Comparison of ENCODE assay signal across 8 cellular contexts in the genomic region with DNA sequence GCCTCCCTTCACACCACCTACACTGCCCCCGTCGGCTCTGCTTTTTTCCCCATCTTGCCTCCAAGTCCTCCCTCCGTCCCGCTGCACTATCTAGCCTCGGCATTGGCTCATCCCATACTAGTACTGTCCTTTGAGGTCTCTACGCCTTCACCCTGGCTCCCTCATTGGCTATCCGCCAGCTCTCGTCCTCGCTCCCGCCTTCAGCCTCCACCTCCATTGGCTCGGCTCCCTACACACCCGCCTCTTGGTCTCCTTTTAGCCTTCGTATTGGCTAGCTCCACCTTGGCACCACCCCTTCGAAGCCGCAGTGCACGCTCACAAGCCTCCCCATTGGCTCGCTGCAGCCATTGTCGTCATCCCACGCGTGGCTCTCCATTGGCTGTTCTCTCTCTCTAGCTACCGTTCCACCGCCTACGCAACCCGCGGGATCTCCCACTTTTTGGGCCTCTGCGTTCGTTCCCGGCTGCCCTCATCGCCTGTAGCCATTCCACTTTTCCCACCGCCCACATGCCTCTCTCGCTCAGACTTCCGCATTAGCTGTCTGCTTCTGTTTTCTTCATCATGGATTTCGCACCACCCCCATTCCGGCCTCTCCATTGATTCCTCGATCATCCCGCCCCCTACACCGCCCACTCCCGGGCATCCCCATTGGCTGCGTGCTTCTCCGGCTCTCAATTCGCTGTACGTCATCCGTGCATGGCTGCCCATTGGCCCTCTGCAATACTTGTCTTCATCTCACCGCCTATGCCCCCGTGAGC. TPM values are rescaled to one million over a fixed set of nuclear protein-coding genes. Genes with fewer than 3 reads are reported as not detected.
DNase-seq lines count a peak whose midpoint lies in the region; ATAC-seq and TF ChIP-seq lines count a peak whose summit lies in the region.

No MANE protein-coding gene starts in this region.

- TF ChIP-seq POLR2A in GM10847 (IDR thresholded peaks at IDR 0.05; ENCODE audit: extremely low read depth, insufficient read length) = peak; percentile 57
- TF ChIP-seq POLR2A in testis (IDR thresholded peaks at IDR 0.05) = no peak

- peaks cover 4% of the 10 kb centered on the region for H3K27me3 Mint-ChIP-seq in activated naive CD8-positive, alpha-beta T cell treated with anti-CD3 and anti-CD28 coated beads for 36 hours

- WGBS in testis, 2 donors = 0 to 1% methylated on average over 38 to 45 of the region's 45 CpGs

- no peaks in the 10 kb centered on the region for H3K27me3 ChIP-seq in testis

- TF ChIP-seq CTCF in omental fat pad (IDR thresholded peaks at IDR 0.05) (no peak), testis (IDR thresholded peaks at IDR 0.05) (no peak)

- peak overlapping the region; percentile 86 to 92 for H3K27ac ChIP-seq in testis

- DNase-seq in NCI-H1105 (lab: John Stamatoyannopoulos, UW) (peak; percentile 92), SKM-1 (lab: John Stamatoyannopoulos, UW; ENCODE audit: unreplicated experiment) (peak; percentile 83), glomerular visceral epithelial cell (ENCODE audit: extremely low spot score) (peak; percentile 98), omental fat pad (ENCODE audit: low spot score) (peak; percentile 83), testis (peak; percentile 98)
- DNase-seq in activated naive CD8-positive, alpha-beta T cell treated with anti-CD3 and anti-CD28 coated beads for 36 hours = peak; percentile 92

- peaks cover 11% of the 10 kb centered on the region for H3K36me3 Mint-ChIP-seq in activated naive CD8-positive, alpha-beta T cell treated with anti-CD3 and anti-CD28 coated beads for 36 hours

- H3K27ac Mint-ChIP-seq in activated naive CD8-positive, alpha-beta T cell treated with anti-CD3 and anti-CD28 coated beads for 36 hours = peak overlapping the region; percentile 100

- H3K9me3 Mint-ChIP-seq in activated naive CD8-positive, alpha-beta T cell treated with anti-CD3 and anti-CD28 coated beads for 36 hours = no peaks in the 10 kb centered on the region

- H3K36me3 ChIP-seq in testis (ENCODE audit: low read depth, missing control alignments) = no peaks in the 10 kb centered on the region

- ATAC-seq in HG02642 (IDR thresholded peaks at IDR 0.05; ENCODE audit: poor library complexity, unreplicated experiment) (peak; percentile 88), omental fat pad (ENCODE audit: low FRiP score) (peak; percentile 96)

- intact Hi-C loops in testis (cut with DNase I; ENCODE audit: low total_unique reads) = no loop called here

- no peaks in the 10 kb centered on the region for H3K4me1 ChIP-seq in testis

- H3K4me3 Mint-ChIP-seq in activated naive CD8-positive, alpha-beta T cell treated with anti-CD3 and anti-CD28 coated beads for 36 hours = peak overlapping the region; percentile 97

- peak overlapping the region; percentile 59 to 60 for H3K4me3 ChIP-seq in testis

- H3K4me1 Mint-ChIP-seq in activated naive CD8-positive, alpha-beta T cell treated with anti-CD3 and anti-CD28 coated beads for 36 hours = peaks cover 46% of the 10 kb centered on the region

- no peaks in the 10 kb centered on the region for H3K9me3 ChIP-seq in testis

RNA-seq across cellular contexts. Expression of a gene that starts 0.4 kb away (rescaled TPM):
- total RNA-seq in activated naive CD8-positive, alpha-beta T cell treated with anti-CD3 and anti-CD28 coated beads for 36 hours = 1 to 10 TPM; 2.1 to 2.5 TPM
- total RNA-seq in omental fat pad = 1 to 10 TPM; 2.6 to 6.5 (median 4.6) TPM
- total RNA-seq in testis = 10 to 100 TPM; 17.6 to 18.0 TPM
- polyA plus RNA-seq in testis (ENCODE audit: insufficient read depth, low read depth, low replicate concordance) = 7.6 TPM

RNA-seq across cellular contexts. Expression of a gene that starts 4.7 kb away (rescaled TPM):
- total RNA-seq in activated naive CD8-positive, alpha-beta T cell treated with anti-CD3 and anti-CD28 coated beads for 36 hours = 10 to 100 TPM; 11.2 to 11.9 TPM
- total RNA-seq in omental fat pad (not detected), testis (1 to 10 TPM; 1.1 to 2.5 TPM)
- polyA plus RNA-seq in testis (ENCODE audit: insufficient read depth, low read depth, low replicate concordance) = 2.2 TPM

RNA-seq across cellular contexts. Expression of a gene that starts 33.9 kb away (rescaled TPM):
- 10 to 100 TPM; 18.3 to 18.9 TPM for total RNA-seq in activated naive CD8-positive, alpha-beta T cell treated with anti-CD3 and anti-CD28 coated beads for 36 hours
- total RNA-seq in omental fat pad (10 to 100 TPM in 2 of 4 donors, 1 to 10 TPM in 2; 8.9 to 14.3 (median 11.1) TPM), testis (10 to 100 TPM; 13.4 to 13.9 TPM)
- 7.3 TPM for polyA plus RNA-seq in testis (ENCODE audit: insufficient read depth, low read depth, low replicate concordance)

RNA-seq across cellular contexts. Expression of a gene that starts 34.3 kb away (rescaled TPM):
- total RNA-seq in activated naive CD8-positive, alpha-beta T cell treated with anti-CD3 and anti-CD28 coated beads for 36 hours = not detected
- not detected for total RNA-seq in omental fat pad
- not detected for total RNA-seq in testis
- not detected for polyA plus RNA-seq in testis (ENCODE audit: insufficient read depth, low read depth, low replicate concordance)

RNA-seq across cellular contexts. Expression of a gene that starts 36.0 kb away (rescaled TPM):
- under 1 TPM; 0.72 to 0.85 TPM for total RNA-seq in activated naive CD8-positive, alpha-beta T cell treated with anti-CD3 and anti-CD28 coated beads for 36 hours
- total RNA-seq in omental fat pad (under 1 TPM; 0.19 to 0.60 (median 0.34) TPM), testis (under 1 TPM; 0.16 to 0.19 TPM)
- polyA plus RNA-seq in testis (ENCODE audit: insufficient read depth, low read depth, low replicate concordance) = 0.24 TPM

Comparison
In these comparisons a context has a peak if more than half of its experiments do, and no peak if none do; other contexts are left out.
1. Peak in every context shown above with its lines: DNase-seq, ATAC-seq, H3K4me3 ChIP-seq and H3K27ac ChIP-seq.